13 cellular contexts compared by ENCODE assay signal in genomic region chr1:236552096-236552495, GRCh38. TPM values are rescaled to one million over a fixed set of nuclear protein-coding genes. Genes with fewer than 3 reads are reported as not detected.
DNase-seq lines count a peak whose midpoint lies in the region; ATAC-seq and TF ChIP-seq lines count a peak whose summit lies in the region.
"Had no signal": no experiment of that assay in that cellular context is flagged by ENCODE, and none has a peak within 500 bp of the region (broad histone marks: within the 10 kb centered on the region; RNA-seq: fewer than 3 reads in every experiment).

No MANE protein-coding gene starts in this region.

- peaks cover 74% of the 10 kb centered on the region for H3K36me3 ChIP-seq in Panc1 (ENCODE audit: control insufficient read depth, insufficient read depth, low read length)

- CTCF ChIA-PET in Panc1 (lab: Charles Lee), result no interaction called here

- no peaks in the 10 kb centered on the region for H3K9me3 ChIP-seq in Panc1 (ENCODE audit: control insufficient read depth, insufficient read depth, low read depth, low read length)
- H3K9me3 ChIP-seq: A549, BE2C, HAP-1 had no signal

- H3K4me3 ChIP-seq in Panc1 (ENCODE audit: low read depth in 2 of 2, low read length in 2 of 2), result no peak overlapping the region
- H3K4me3 ChIP-seq: A549, HAP-1 had no signal

- no peak for DNase-seq in activated naive CD8-positive, alpha-beta T cell treated with anti-CD3 and anti-CD28 coated beads, Interleukin-2, amount 50 U/mL, for 24 hours
- DNase-seq in Panc1 (ENCODE audit: low read depth, low spot score) (no peak), amniotic stem cell (lab: John Stamatoyannopoulos, UW) (no peak)
- DNase-seq in activated CD4-positive, alpha-beta T cell treated with anti-CD3 and anti-CD28 coated beads for 1 hour, result no peak
- DNase-seq: BE2C, DMS53, GF-D8 had no signal

- no peaks in the 10 kb centered on the region for H3K9me3 Mint-ChIP-seq in activated naive CD8-positive, alpha-beta T cell (ENCODE audit: low read depth)
- H3K9me3 Mint-ChIP-seq in activated naive CD8-positive, alpha-beta T cell treated with anti-CD3 and anti-CD28 coated beads, Interleukin-2, amount 50 U/mL, for 24 hours, result no peaks in the 10 kb centered on the region
- H3K9me3 Mint-ChIP-seq in activated T-helper 17 cell treated with anti-CD3 and anti-CD28 coated beads, Interleukin-2, amount 50 U/mL, for 72 hours, result no peaks in the 10 kb centered on the region

- no peaks in the 10 kb centered on the region for H3K27me3 ChIP-seq in Panc1 (ENCODE audit: control insufficient read depth, insufficient read depth, low read length)
- H3K27me3 ChIP-seq: BE2C had no signal

- no peaks in the 10 kb centered on the region for H3K27me3 Mint-ChIP-seq in activated naive CD8-positive, alpha-beta T cell
- H3K27me3 Mint-ChIP-seq in activated naive CD8-positive, alpha-beta T cell treated with anti-CD3 and anti-CD28 coated beads, Interleukin-2, amount 50 U/mL, for 24 hours, result no peaks in the 10 kb centered on the region
- H3K27me3 Mint-ChIP-seq in activated T-helper 17 cell treated with anti-CD3 and anti-CD28 coated beads, Interleukin-2, amount 50 U/mL, for 72 hours, result no peaks in the 10 kb centered on the region

- no TSS peak for BruUV-seq in Panc1 (replicated peaks; lab: Mats Ljungman, UMichigan)

- TF ChIP-seq CTCF in Panc1 (IDR thresholded peaks at IDR 0.05), result no peak

- peaks cover 28% of the 10 kb centered on the region for H3K4me1 ChIP-seq in Panc1 (ENCODE audit: control insufficient read depth, insufficient read depth, low read length)
- H3K4me1 ChIP-seq: A549, BE2C, HAP-1 had no signal

- peaks cover 2% of the 10 kb centered on the region for H3K4me1 Mint-ChIP-seq in activated naive CD8-positive, alpha-beta T cell (ENCODE audit: low read depth)
- peaks cover 6% of the 10 kb centered on the region for H3K4me1 Mint-ChIP-seq in activated naive CD8-positive, alpha-beta T cell treated with anti-CD3 and anti-CD28 coated beads, Interleukin-2, amount 50 U/mL, for 24 hours
- H3K4me1 Mint-ChIP-seq in activated T-helper 17 cell treated with anti-CD3 and anti-CD28 coated beads, Interleukin-2, amount 50 U/mL, for 72 hours, result peaks cover 8% of the 10 kb centered on the region

- in situ Hi-C loops in Panc1 (cut with HindIII; ENCODE audit: low pct_unique_long_range_greater_than_20kb, low sequenced_read_pairs), result no loop called here

- no peak overlapping the region for H3K4me3 Mint-ChIP-seq in activated naive CD8-positive, alpha-beta T cell
- no peak overlapping the region for H3K4me3 Mint-ChIP-seq in activated naive CD8-positive, alpha-beta T cell treated with anti-CD3 and anti-CD28 coated beads, Interleukin-2, amount 50 U/mL, for 24 hours
- H3K4me3 Mint-ChIP-seq in activated T-helper 17 cell treated with anti-CD3 and anti-CD28 coated beads, Interleukin-2, amount 50 U/mL, for 72 hours, result no peak overlapping the region

- H3K27ac ChIP-seq in Panc1 (ENCODE audit: low read length), result peak overlapping the region; percentile 77; the same call in 1 of the 2 replicates
- H3K27ac ChIP-seq: A549, C4-2B had no signal

- POLR2A ChIA-PET in Panc1 (lab: Charles Lee), result no interaction called here

- intact Hi-C loops in Panc1 (cut with micrococcal nuclease; ENCODE audit: unreplicated experiment), result no loop called here

- H3K27ac Mint-ChIP-seq in activated naive CD8-positive, alpha-beta T cell, result peak overlapping the region; percentile 0
- no peak overlapping the region for H3K27ac Mint-ChIP-seq in activated naive CD8-positive, alpha-beta T cell treated with anti-CD3 and anti-CD28 coated beads, Interleukin-2, amount 50 U/mL, for 24 hours
- peak overlapping the region; percentile 25 for H3K27ac Mint-ChIP-seq in activated T-helper 17 cell treated with anti-CD3 and anti-CD28 coated beads, Interleukin-2, amount 50 U/mL, for 72 hours

- H3K36me3 Mint-ChIP-seq in activated naive CD8-positive, alpha-beta T cell, result peaks cover 5% of the 10 kb centered on the region
- peaks cover 73% of the 10 kb centered on the region for H3K36me3 Mint-ChIP-seq in activated naive CD8-positive, alpha-beta T cell treated with anti-CD3 and anti-CD28 coated beads, Interleukin-2, amount 50 U/mL, for 24 hours (ENCODE audit: low read depth)
- peaks cover 100% of the 10 kb centered on the region for H3K36me3 Mint-ChIP-seq in activated T-helper 17 cell treated with anti-CD3 and anti-CD28 coated beads, Interleukin-2, amount 50 U/mL, for 72 hours (ENCODE audit: low read depth)

- no peak for ATAC-seq in activated naive CD8-positive, alpha-beta T cell treated with anti-CD3 and anti-CD28 coated beads, Interleukin-2, amount 50 U/mL, for 24 hours
- no peak for ATAC-seq in Panc1
- ATAC-seq in activated T-helper 17 cell treated with anti-CD3 and anti-CD28 coated beads, Interleukin-2, amount 50 U/mL, for 72 hours (replicated peaks), result no peak
- no peak for ATAC-seq in GM19467 (IDR thresholded peaks at IDR 0.05; ENCODE audit: unreplicated experiment)
- ATAC-seq: A549 had no signal

RNA-seq across cellular contexts. Expression of gene LGALS8, which starts 28.3 kb away (rescaled TPM):
- 221 TPM for total RNA-seq in Panc1 (2021; ENCODE audit: unreplicated experiment)
- polyA plus RNA-seq in Panc1 (2012; ENCODE audit: insufficient read length), result 242 TPM
- total RNA-seq in activated T-helper 17 cell treated with anti-CD3 and anti-CD28 coated beads, Interleukin-2, amount 50 U/mL, for 72 hours, result 100 to 1,000 TPM; 114 to 253 TPM

RNA-seq across cellular contexts. Expression of gene HEATR1, which starts 52.2 kb away (rescaled TPM):
- 66.5 TPM for total RNA-seq in Panc1 (2021; ENCODE audit: unreplicated experiment)
- polyA plus RNA-seq in Panc1 (2012; ENCODE audit: insufficient read length), result 13.5 TPM
- total RNA-seq in activated T-helper 17 cell treated with anti-CD3 and anti-CD28 coated beads, Interleukin-2, amount 50 U/mL, for 72 hours, result 10 to 100 TPM; 37.8 to 85.9 TPM
